ENCODE assay signal across 14 cellular contexts in genomic region chr10:91479583-91479982, GRCh38.
DNase-seq lines count a peak whose midpoint lies in the region; FAIRE-seq and TF ChIP-seq lines count a peak whose summit lies in the region.
"Had no signal": no experiment of that assay in that cellular context is flagged by ENCODE, and none has a peak within 500 bp of the region (broad histone marks: within the 10 kb centered on the region; RNA-seq: fewer than 3 reads in every experiment).

No MANE protein-coding gene starts in this region.

- H3K36me3 ChIP-seq in adipocyte (ENCODE audit: control insufficient read depth, insufficient read depth, low read length, severe bottlenecking) = peaks cover 13% of the 10 kb centered on the region
- H3K36me3 ChIP-seq in kidney (ENCODE audit: control insufficient read depth in 1 of 2, insufficient read depth in 2 of 2, low read length in 2 of 2) = no peaks in the 10 kb centered on the region
- H3K36me3 ChIP-seq: HAP-1 had no signal

- FAIRE-seq in A204.1 (lab: Jason Lieb, UNC) (peak; percentile 84), G401.6 (lab: Jason Lieb, UNC) (peak; percentile 72), kidney (lab: Jason Lieb, UNC) (peak; percentile 65)
- FAIRE-seq: GM12891 had no signal

- H3K9me3 ChIP-seq in adipocyte (ENCODE audit: control insufficient read depth, low read length) (no peaks in the 10 kb centered on the region), kidney (ENCODE audit: control insufficient read depth in 1 of 2, low read length in 2 of 2) (no peaks in the 10 kb centered on the region)
- H3K9me3 ChIP-seq: Caco-2, HAP-1 had no signal

- H3K4me1 ChIP-seq in adipocyte (ENCODE audit: control insufficient read depth, insufficient read depth, low read length) = no peaks in the 10 kb centered on the region
- no peaks in the 10 kb centered on the region for H3K4me1 ChIP-seq in kidney (ENCODE audit: control insufficient read depth in 1 of 2, insufficient read depth in 1 of 2, low read depth in 1 of 2, low read length in 2 of 2)
- H3K4me1 ChIP-seq: Caco-2, HAP-1 had no signal

- no peak for TF ChIP-seq CTCF in kidney (IDR thresholded peaks at IDR 0.05; ENCODE audit: borderline replicate concordance, extremely low read depth, insufficient read depth)

- H3K27ac ChIP-seq in kidney (ENCODE audit: low read depth in 2 of 2, low read length in 2 of 2) = no peak overlapping the region

- intact Hi-C loops in kidney (cut with DNase I) = no loop called here

- H3K4me3 ChIP-seq in adipocyte (ENCODE audit: low read length) (no peak overlapping the region), kidney (ENCODE audit: low read length in 2 of 2) (no peak overlapping the region)
- H3K4me3 ChIP-seq: HAP-1 had no signal

- no peaks in the 10 kb centered on the region for H3K27me3 ChIP-seq in adipocyte (replicated peaks; ENCODE audit: control insufficient read depth, insufficient read depth, low read length)

- no peak overlapping the region for H3K9ac ChIP-seq in adipocyte (ENCODE audit: low read length)
- no peak overlapping the region for H3K9ac ChIP-seq in kidney (ENCODE audit: low read length in 2 of 2)

- DNase-seq in adipocyte (ENCODE audit: low read depth) (peak; percentile 18), kidney (no peak), H4 (ENCODE audit: low spot score) (no peak), NCI-H226 (no peak), HuH-7.5 (ENCODE audit: low spot score) (no peak), T-helper 2 cell (no peak)
- DNase-seq: Caco-2; CD8-positive, alpha-beta memory T cell; DMS53; GOT3 had no signal
